18 cellular contexts compared by ENCODE assay signal in the genomic region with DNA sequence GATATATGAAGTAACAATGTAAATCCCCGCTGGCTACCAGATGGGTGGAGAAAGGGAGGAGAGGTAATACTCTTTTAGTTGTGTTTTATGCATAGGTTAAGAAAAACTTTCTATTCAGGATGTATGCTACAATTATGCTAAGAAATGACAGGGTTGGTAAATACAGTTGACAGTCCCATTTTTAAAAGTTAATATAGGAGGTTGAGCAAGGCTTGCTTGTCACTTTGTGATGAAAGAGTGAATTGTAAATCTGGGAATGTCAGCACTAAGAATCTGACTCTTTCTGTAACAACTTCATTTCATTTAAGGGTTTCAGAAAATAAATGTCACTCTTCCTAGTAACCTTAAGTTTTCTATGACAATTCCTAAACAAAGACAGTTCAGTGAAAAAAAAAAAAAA. TPM values are rescaled to one million over a fixed set of nuclear protein-coding genes. Genes with fewer than 3 reads are reported as not detected.
DNase-seq lines count a peak whose midpoint lies in the region; ATAC-seq and TF ChIP-seq lines count a peak whose summit lies in the region.
"Had no signal": no experiment of that assay in that cellular context is flagged by ENCODE, and none has a peak within 500 bp of the region (broad histone marks: within the 10 kb centered on the region; RNA-seq: fewer than 3 reads in every experiment).

No MANE protein-coding gene starts in this region.

- DNase-seq in NCI-H146 (lab: John Stamatoyannopoulos, UW) = peak; percentile 49
- DNase-seq in NCI-H146 treated with DMSO at 0.1 percent for 48 hours (lab: John Stamatoyannopoulos, UW; ENCODE audit: unreplicated experiment) = no peak
- DNase-seq in nephron progenitor cell = no peak
- no peak for DNase-seq in CD1c-positive myeloid dendritic cell (ENCODE audit: extremely low spot score)
- DNase-seq in NCI-H510A (lab: John Stamatoyannopoulos, UW) = no peak
- no peak for DNase-seq in heart right ventricle
- no peak for DNase-seq in DMS 273 treated with DMSO at 0.1 percent for 48 hours (lab: John Stamatoyannopoulos, UW)
- DNase-seq: Calu3; CD4-positive, CD25-positive, alpha-beta regulatory T cell; DMS79; GOT3; HCEC 1CT; HFFc6 had no signal

- H3K36me3 Mint-ChIP-seq in brain (peaks cover 34% of the 10 kb centered on the region), nephron progenitor cell (ENCODE audit: low read depth) (peaks cover 5% of the 10 kb centered on the region)
- H3K36me3 Mint-ChIP-seq: CD4-positive, CD25-positive, alpha-beta regulatory T cell had no signal

- intact Hi-C loops in heart right ventricle (cut with DNase I) = no loop called here

- no peaks in the 10 kb centered on the region for H3K4me1 ChIP-seq in heart right ventricle

- no peaks in the 10 kb centered on the region for H3K9me3 ChIP-seq in heart right ventricle
- H3K9me3 ChIP-seq: BLaER1 had no signal

- no peaks in the 10 kb centered on the region for H3K36me3 ChIP-seq in heart right ventricle
- H3K36me3 ChIP-seq: BLaER1 had no signal

- 86 to 91% methylated on average over 1 of the region's 1 CpG for whole genome bisulfite sequencing in heart right ventricle, 2 donors

- TF ChIP-seq CTCF in brain (conservative IDR thresholded peaks at IDR 0.05) (no peak), nephron progenitor cell (IDR thresholded peaks at IDR 0.05) (no peak), heart right ventricle (IDR thresholded peaks at IDR 0.05) (no peak)

- peaks cover 60% of the 10 kb centered on the region for H3K4me1 Mint-ChIP-seq in brain
- H3K4me1 Mint-ChIP-seq in nephron progenitor cell = peaks cover 24% of the 10 kb centered on the region

- H3K9me3 Mint-ChIP-seq in brain (peaks cover 0 to 3% (median 0%) of the 10 kb centered on the region in 5 experiments), nephron progenitor cell (no peaks in the 10 kb centered on the region)
- H3K9me3 Mint-ChIP-seq: HFFc6 had no signal

- H3K4me3 Mint-ChIP-seq in brain (peak overlapping the region in 2 of 5 experiments; percentile 45 to 49), nephron progenitor cell (no peak overlapping the region)
- H3K4me3 Mint-ChIP-seq: CD4-positive, CD25-positive, alpha-beta regulatory T cell had no signal

- no peak overlapping the region for H3K4me3 ChIP-seq in heart right ventricle
- H3K4me3 ChIP-seq: BLaER1, K562 had no signal

- no peak overlapping the region for H3K27ac ChIP-seq in heart right ventricle
- H3K27ac ChIP-seq: 22Rv1, BLaER1 had no signal

- no peaks in the 10 kb centered on the region for H3K27me3 Mint-ChIP-seq in brain
- H3K27me3 Mint-ChIP-seq in nephron progenitor cell (ENCODE audit: low read depth, poor library complexity) = no peaks in the 10 kb centered on the region
- H3K27me3 Mint-ChIP-seq: CD4-positive, CD25-positive, alpha-beta regulatory T cell had no signal

- H3K27me3 ChIP-seq in heart right ventricle = no peaks in the 10 kb centered on the region
- H3K27me3 ChIP-seq: BLaER1 had no signal

- H3K27ac Mint-ChIP-seq in brain (peak overlapping the region in 4 of 5 experiments; percentile 28 to 76 (median 60)), nephron progenitor cell (peak overlapping the region; percentile 53)
- H3K27ac Mint-ChIP-seq: CD4-positive, CD25-positive, alpha-beta regulatory T cell; HFFc6 had no signal

- no peak for ATAC-seq in heart right ventricle
- ATAC-seq: K562 had no signal

RNA-seq across cellular contexts. Expression of a gene that starts 59.8 kb away (rescaled TPM):
- polyA plus RNA-seq in brain (ENCODE audit: insufficient read depth, low read depth, low replicate concordance) = 26.3 TPM
- under 1 TPM; 0.09 to 0.87 (median 0.38) TPM for total RNA-seq in heart right ventricle
- under 1 TPM; 0.29 to 0.35 TPM for polyA plus RNA-seq in heart right ventricle
- total RNA-seq: CD4-positive, CD25-positive, alpha-beta regulatory T cell; G401 had no signal
- polyA plus RNA-seq: CD4-positive, CD25-positive, alpha-beta regulatory T cell had no signal

Comparison
In these comparisons a context has a peak if more than half of its experiments do, and no peak if none do; other contexts are left out.
1. RNA of a gene that starts 59.8 kb away (polyA plus RNA-seq): 26.3 TPM in brain (single experiment); 0.29 to 0.35 TPM in heart right ventricle; every median in the first group is over 10 times any median in the second.